Comparison of ENCODE assay signal across 8 cellular contexts in the genomic region with DNA sequence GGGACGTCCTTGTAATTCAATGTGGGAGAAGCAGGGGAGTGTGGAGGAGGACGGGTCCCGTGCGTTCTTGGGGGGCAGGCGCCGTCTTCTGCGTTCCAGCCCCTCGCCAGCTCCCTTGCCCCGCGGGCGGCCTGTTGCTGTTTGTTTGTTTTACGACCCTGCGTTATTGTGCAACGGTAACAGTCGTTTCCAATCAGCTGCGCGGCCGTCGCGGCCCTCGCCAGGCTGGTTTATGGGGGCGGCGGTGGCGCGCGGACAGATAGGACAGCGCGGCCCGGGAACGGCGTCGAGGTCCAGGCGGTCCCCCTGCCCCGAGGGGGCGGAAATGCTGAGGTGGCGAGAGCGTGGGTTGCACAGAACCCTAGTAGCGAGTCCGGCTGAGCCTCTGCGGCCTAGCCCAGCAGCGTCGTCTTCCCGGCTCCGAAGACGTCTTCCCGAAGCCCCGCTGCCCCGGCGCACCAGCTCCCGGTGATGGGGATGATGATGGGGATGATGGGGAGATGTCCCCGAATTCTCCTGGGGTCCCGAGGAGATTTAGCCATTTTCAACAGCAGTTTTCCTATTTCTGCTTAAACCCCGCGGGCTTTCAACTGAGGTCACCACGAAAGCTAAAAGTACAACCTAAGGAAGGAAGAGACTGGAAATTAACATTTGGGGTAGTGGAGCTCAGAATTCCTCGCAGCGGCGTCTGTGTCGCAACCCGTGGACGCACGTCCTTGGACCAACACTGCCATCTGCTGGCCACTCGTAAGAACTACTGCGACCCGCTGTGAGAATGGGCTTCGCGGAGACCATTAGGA. TPM values are rescaled to one million over a fixed set of nuclear protein-coding genes. Genes with fewer than 3 reads are reported as not detected.
DNase-seq lines count a peak whose midpoint lies in the region; ATAC-seq and TF ChIP-seq lines count a peak whose summit lies in the region.

No MANE protein-coding gene starts in this region.

- peak overlapping the region; percentile 76 for H3K4me3 Mint-ChIP-seq in Calu3 (ENCODE audit: low read depth, unreplicated experiment)
- H3K4me3 Mint-ChIP-seq in activated naive CD4-positive, alpha-beta T cell treated with anti-CD3 and anti-CD28 coated beads for 36 hours, result peak overlapping the region; percentile 70

- H3K9me3 Mint-ChIP-seq in Calu3 (ENCODE audit: low read depth, unreplicated experiment), result no peaks in the 10 kb centered on the region
- no peaks in the 10 kb centered on the region for H3K9me3 Mint-ChIP-seq in activated naive CD4-positive, alpha-beta T cell treated with anti-CD3 and anti-CD28 coated beads for 36 hours

- no peak overlapping the region for H3K27ac Mint-ChIP-seq in Calu3 (ENCODE audit: unreplicated experiment)
- H3K27ac Mint-ChIP-seq in activated naive CD4-positive, alpha-beta T cell treated with anti-CD3 and anti-CD28 coated beads for 36 hours, result no peak overlapping the region

- H3K4me1 Mint-ChIP-seq in Calu3 (ENCODE audit: low read depth, unreplicated experiment), result peaks cover 12% of the 10 kb centered on the region
- H3K4me1 Mint-ChIP-seq in activated naive CD4-positive, alpha-beta T cell treated with anti-CD3 and anti-CD28 coated beads for 36 hours (ENCODE audit: low read depth), result peaks cover 27% of the 10 kb centered on the region

- in situ Hi-C loops in KBM-7 (cut with MboI; ENCODE audit: low pct_unique_long_range_greater_than_20kb, low sequenced_read_pairs), result loop anchor here (25.0 kb wide), 1 partner anchor 1222 kb away; no protein-coding TSS in a partner anchor

- peak; percentile 65 for DNase-seq in Calu3
- DNase-seq in KBM-7, result peak; percentile 76
- peak; percentile 73 to 77 for DNase-seq in SJSA1 (ENCODE audit: low read depth in 1 of 2, low spot score in 2 of 2)
- peak; percentile 75 for DNase-seq in activated naive CD4-positive, alpha-beta T cell treated with anti-CD3 and anti-CD28 coated beads for 36 hours
- DNase-seq in glomerular endothelial cell (ENCODE audit: extremely low read depth, low read depth, low spot score), result peak; percentile 70
- peak; percentile 45 for DNase-seq in occipital lobe (lab: John Stamatoyannopoulos, UW)
- no peak for DNase-seq in thoracic aorta (ENCODE audit: low spot score)

- CTCF ChIA-PET in Calu3 (lab: Charles Lee), result interaction anchor here (0.6 to 2.4 kb wide), 10 partner anchors 85 to 1869 kb away, joined by 3 to 15 read pairs (median 4); no protein-coding TSS in a partner anchor
- CTCF ChIA-PET in activated naive CD4-positive, alpha-beta T cell treated with anti-CD3 and anti-CD28 coated beads for 36 hours (lab: Charles Lee), result interaction anchor here (0.6 to 4.9 kb wide), 42 partner anchors 8 to 1858 kb away, joined by 3 to 78 read pairs (median 4); no protein-coding TSS in a partner anchor

- BruUV-seq in Calu3 (replicated peaks; lab: Mats Ljungman, UMichigan), result no TSS peak

- peaks cover 47% of the 10 kb centered on the region for H3K27me3 Mint-ChIP-seq in Calu3 (ENCODE audit: unreplicated experiment)
- peaks cover 52% of the 10 kb centered on the region for H3K27me3 Mint-ChIP-seq in activated naive CD4-positive, alpha-beta T cell treated with anti-CD3 and anti-CD28 coated beads for 36 hours (ENCODE audit: low read depth)

- H3K27ac ChIP-seq in SJSA1, result no peak overlapping the region
- H3K27ac ChIP-seq in thoracic aorta, result peak overlapping the region; percentile 92 to 97

- peaks cover 9% of the 10 kb centered on the region for H3K36me3 Mint-ChIP-seq in Calu3 (ENCODE audit: insufficient read depth, unreplicated experiment)
- no peaks in the 10 kb centered on the region for H3K36me3 Mint-ChIP-seq in activated naive CD4-positive, alpha-beta T cell treated with anti-CD3 and anti-CD28 coated beads for 36 hours (ENCODE audit: low read depth)

- intact Hi-C loops in Calu3 (cut with micrococcal nuclease; ENCODE audit: unreplicated experiment), result loop anchor here (2.0 to 5.0 kb wide), 5 partner anchors 527 to 1252 kb away; no protein-coding TSS in a partner anchor
- intact Hi-C loops in activated naive CD4-positive, alpha-beta T cell treated with anti-CD3 and anti-CD28 coated beads for 36 hours (cut with micrococcal nuclease), result loop anchor here (1.0 to 10.0 kb wide), 14 partner anchors 16 to 1999 kb away; a partner anchor contains a TSS

- H3K27me3 ChIP-seq in SJSA1 (replicated peaks) (no peaks in the 10 kb centered on the region), thoracic aorta (replicated peaks; ENCODE audit: insufficient read depth) (no peaks in the 10 kb centered on the region)

- ATAC-seq in GM21447 (IDR thresholded peaks at IDR 0.05; ENCODE audit: unreplicated experiment) (peak; percentile 60), thoracic aorta (ENCODE audit: insufficient number of reproducible peaks, low FRiP score, low read depth) (peak; percentile 20)

- H3K9me3 ChIP-seq in SJSA1 (replicated peaks) (no peaks in the 10 kb centered on the region; the same call in 1 of the 2 replicates), thoracic aorta (no peaks in the 10 kb centered on the region)

- H3K36me3 ChIP-seq in SJSA1 (peaks cover 6% of the 10 kb centered on the region; the same call in 1 of the 2 replicates), thoracic aorta (no peaks in the 10 kb centered on the region)

- H3K4me3 ChIP-seq in SJSA1 (peak overlapping the region; percentile 43), thoracic aorta (peak overlapping the region; percentile 91)

- H3K4me1 ChIP-seq in SJSA1 (replicated peaks) (peaks cover 22% of the 10 kb centered on the region), thoracic aorta (ENCODE audit: control insufficient read depth in 1 of 2, low read depth in 2 of 2) (peaks cover 5 to 58% of the 10 kb centered on the region in 2 donors)

- peak; percentile 80 for TF ChIP-seq CTCF in Calu3 (IDR thresholded peaks at IDR 0.05; ENCODE audit: unreplicated experiment)
- TF ChIP-seq CTCF in thoracic aorta (IDR thresholded peaks at IDR 0.05), result peak; percentile 96

RNA-seq across cellular contexts. Expression of a gene that starts 4.8 kb away (rescaled TPM):
- total RNA-seq in Calu3 (2022) (not detected in 2 replicates), glomerular endothelial cell (1.1 and 3.2 TPM in 2 replicates), occipital lobe (74.7 TPM), thoracic aorta (100 to 1,000 TPM; 133 to 268 TPM)
- total RNA-seq in SJSA1 (2014; rRNA removed; shearing (Covaris generic)), result 18.0 and 26.2 TPM in 2 replicates
- total RNA-seq in activated naive CD4-positive, alpha-beta T cell treated with anti-CD3 and anti-CD28 coated beads for 36 hours, result not detected
